9 cellular contexts compared by ENCODE assay signal in genomic region chr20:10436053-10436699, GRCh38. TPM values are rescaled to one million over a fixed set of nuclear protein-coding genes. Genes with fewer than 3 reads are reported as not detected.
DNase-seq lines count a peak whose midpoint lies in the region; ATAC-seq and TF ChIP-seq lines count a peak whose summit lies in the region.
"Had no signal": no experiment of that assay in that cellular context is flagged by ENCODE, and none has a peak within 500 bp of the region (broad histone marks: within the 10 kb centered on the region; RNA-seq: fewer than 3 reads in every experiment).

No MANE protein-coding gene starts in this region.

- no peak overlapping the region for H3K4me3 Mint-ChIP-seq in T-helper 17 cell
- H3K4me3 Mint-ChIP-seq in glutamatergic neuron (ENCODE audit: unreplicated experiment): peak overlapping the region; percentile 98
- peak overlapping the region; percentile 53 to 98 for H3K4me3 Mint-ChIP-seq in stimulated activated naive CD8-positive, alpha-beta T cell treated with anti-CD3 and anti-CD28 coated beads, Interleukin-15, amount 100 ng/mL, for 72 hours

- H3K4me3 ChIP-seq in cardiac muscle cell: peak overlapping the region; percentile 81

- peaks cover 4% of the 10 kb centered on the region for H3K4me1 ChIP-seq in cardiac muscle cell (ENCODE audit: low read depth)

- intact Hi-C loops in Right ventricle myocardium inferior (cut with DNase I): no loop called here

- no peak overlapping the region for H3K27ac ChIP-seq in cardiac muscle cell

- H3K36me3 Mint-ChIP-seq in T-helper 17 cell (ENCODE audit: low read depth) (no peaks in the 10 kb centered on the region), glutamatergic neuron (ENCODE audit: unreplicated experiment) (no peaks in the 10 kb centered on the region)

- H3K36me3 ChIP-seq in cardiac muscle cell: no peaks in the 10 kb centered on the region

- peaks cover 4% of the 10 kb centered on the region for H3K9me3 Mint-ChIP-seq in glutamatergic neuron (ENCODE audit: unreplicated experiment)
- no peaks in the 10 kb centered on the region for H3K9me3 Mint-ChIP-seq in stimulated activated naive CD8-positive, alpha-beta T cell treated with anti-CD3 and anti-CD28 coated beads, Interleukin-15, amount 100 ng/mL, for 72 hours

- DNase-seq in cardiac muscle cell (ENCODE audit: low read depth in 1 of 2, low spot score in 1 of 2) (no peak), Right ventricle myocardium inferior (ENCODE audit: missing footprints) (no peak), T-helper 17 cell (no peak), glutamatergic neuron (no peak), NCI-H82 (lab: John Stamatoyannopoulos, UW) (no peak)
- no peak for DNase-seq in stimulated activated naive CD8-positive, alpha-beta T cell treated with anti-CD3 and anti-CD28 coated beads, Interleukin-15, amount 100 ng/mL, for 72 hours
- DNase-seq: stimulated activated CD4-positive, alpha-beta T cell treated with anti-CD3 and anti-CD28 coated beads, Interleukin-15, amount 100 ng/mL, for 24 hours had no signal

- H3K4me1 Mint-ChIP-seq in T-helper 17 cell: peaks cover 22% of the 10 kb centered on the region
- H3K4me1 Mint-ChIP-seq in glutamatergic neuron (ENCODE audit: low read depth, unreplicated experiment): peaks cover 4% of the 10 kb centered on the region
- H3K4me1 Mint-ChIP-seq in stimulated activated naive CD8-positive, alpha-beta T cell treated with anti-CD3 and anti-CD28 coated beads, Interleukin-15, amount 100 ng/mL, for 72 hours: peaks cover 30% of the 10 kb centered on the region

- H3K9me3 ChIP-seq in cardiac muscle cell (ENCODE audit: low read depth) (no peaks in the 10 kb centered on the region), T-helper 17 cell (ENCODE audit: control insufficient read depth, low read length, poor library complexity, severe bottlenecking) (no peaks in the 10 kb centered on the region)

- H3K27me3 ChIP-seq in cardiac muscle cell: no peaks in the 10 kb centered on the region

- no peak for ATAC-seq in Right ventricle myocardium inferior
- no peak for ATAC-seq in T-helper 17 cell
- ATAC-seq in stimulated activated naive CD8-positive, alpha-beta T cell treated with anti-CD3 and anti-CD28 coated beads, Interleukin-15, amount 100 ng/mL, for 72 hours: no peak
- no peak for ATAC-seq in HG03108 (IDR thresholded peaks at IDR 0.05; ENCODE audit: unreplicated experiment)
- no peak for ATAC-seq in GM21360 (IDR thresholded peaks at IDR 0.05; ENCODE audit: unreplicated experiment)

- TF ChIP-seq CTCF in cardiac muscle cell (IDR thresholded peaks at IDR 0.05; ENCODE audit: low read depth, low read length): no peak
- TF ChIP-seq CTCF in glutamatergic neuron (IDR thresholded peaks at IDR 0.05; ENCODE audit: partially characterized antibody, unreplicated experiment): no peak

- peak overlapping the region; percentile 92 for H3K27ac Mint-ChIP-seq in T-helper 17 cell
- peak overlapping the region; percentile 12 for H3K27ac Mint-ChIP-seq in glutamatergic neuron (ENCODE audit: unreplicated experiment)
- peak overlapping the region in 1 of 2 donors; percentile 34 for H3K27ac Mint-ChIP-seq in stimulated activated naive CD8-positive, alpha-beta T cell treated with anti-CD3 and anti-CD28 coated beads, Interleukin-15, amount 100 ng/mL, for 72 hours

- H3K27me3 Mint-ChIP-seq in T-helper 17 cell (no peaks in the 10 kb centered on the region), glutamatergic neuron (ENCODE audit: unreplicated experiment) (peaks cover 2% of the 10 kb centered on the region)
- H3K27me3 Mint-ChIP-seq in stimulated activated naive CD8-positive, alpha-beta T cell treated with anti-CD3 and anti-CD28 coated beads, Interleukin-15, amount 100 ng/mL, for 72 hours: no peaks in the 10 kb centered on the region

RNA-seq across cellular contexts. Expression of gene SLX4IP, which starts 1.1 kb away (rescaled TPM):
- total RNA-seq in cardiac muscle cell (3.3 and 4.1 TPM in 2 replicates), Right ventricle myocardium inferior (2.8 TPM), T-helper 17 cell (1 to 10 TPM; 4.0 to 4.6 TPM), glutamatergic neuron (ENCODE audit: unreplicated experiment) (7.9 TPM)
- polyA plus RNA-seq in cardiac muscle cell: 2.5 and 2.7 TPM in 2 replicates

RNA-seq across cellular contexts. Expression of gene MKKS, which starts 2.2 kb away (rescaled TPM):
- 8.7 and 9.1 TPM in 2 replicates for total RNA-seq in cardiac muscle cell
- polyA plus RNA-seq in cardiac muscle cell: 33.0 and 45.9 TPM in 2 replicates
- 27.4 TPM for total RNA-seq in Right ventricle myocardium inferior
- 1 to 10 TPM; 4.7 to 5.0 TPM for total RNA-seq in T-helper 17 cell
- 15.1 TPM for total RNA-seq in glutamatergic neuron (ENCODE audit: unreplicated experiment)
